ENCODE assay signal across 14 cellular contexts in genomic region chr18:55272510-55273243, GRCh38.
DNase-seq lines count a peak whose midpoint lies in the region; ATAC-seq and TF ChIP-seq lines count a peak whose summit lies in the region.
"Had no signal": no experiment of that assay in that cellular context is flagged by ENCODE, and none has a peak within 500 bp of the region (broad histone marks: within the 10 kb centered on the region; RNA-seq: fewer than 3 reads in every experiment).

No MANE protein-coding gene starts in this region.

- DNase-seq in GM04503 (ENCODE audit: low read depth): peak; percentile 74
- DNase-seq in mammary epithelial cell: no peak
- peak; percentile 52 for DNase-seq in kidney tubule cell (ENCODE audit: low spot score)
- no peak for DNase-seq in PC-3
- DNase-seq in activated T-helper 2 cell treated with anti-CD3 and anti-CD28 coated beads, Interferon-gamma antibody, Interleukin-2, Interleukin-4, amounts not matched to agents 10 μg/mL and 5 μg/mL and 100 μg/mL, durations not matched to agents 14 hours and 24 hours and 36 hours (ENCODE audit: low spot score): no peak
- DNase-seq: CD8-positive, alpha-beta memory T cell; cortex of kidney; NCI-H2029 had no signal

- H3K79me2 ChIP-seq in mammary epithelial cell (ENCODE audit: insufficient read depth, low read length) (no peaks in the 10 kb centered on the region), PC-3 (ENCODE audit: low read length) (no peaks in the 10 kb centered on the region)

- TF ChIP-seq CTCF in mammary epithelial cell (conservative IDR thresholded peaks at IDR 0.05 in 1 of 2, IDR thresholded peaks at IDR 0.05 in 1 of 2; ENCODE audit: extremely low read depth in 1 of 2, insufficient read depth in 1 of 2, low read depth in 1 of 2, low read length in 2 of 2): no peak
- TF ChIP-seq CTCF in PC-3 (conservative IDR thresholded peaks at IDR 0.05; ENCODE audit: low read depth, low read length): no peak

- H2AFZ ChIP-seq in mammary epithelial cell (ENCODE audit: low read depth, low read length): peak overlapping the region; percentile 12
- no peak overlapping the region for H2AFZ ChIP-seq in PC-3 (ENCODE audit: low read length)

- H3K27me3 ChIP-seq in mammary epithelial cell (ENCODE audit: insufficient read depth, low read length): no peaks in the 10 kb centered on the region
- no peaks in the 10 kb centered on the region for H3K27me3 ChIP-seq in subcutaneous abdominal adipose tissue (ENCODE audit: control insufficient read depth in 5 of 5, insufficient read depth in 4 of 5, low read length in 5 of 5)
- H3K27me3 ChIP-seq in PC-3 (ENCODE audit: low read length): no peaks in the 10 kb centered on the region

- H3K9ac ChIP-seq in mammary epithelial cell (ENCODE audit: insufficient read depth, low read length) (no peak overlapping the region), subcutaneous abdominal adipose tissue (ENCODE audit: low read length in 5 of 5) (peak overlapping the region in 2 of 5 donors; percentile 5 to 36), PC-3 (ENCODE audit: low read length) (no peak overlapping the region)
- H3K9ac ChIP-seq: KMS-11 had no signal

- in situ Hi-C loops in mammary epithelial cell (cut with MboI; ENCODE audit: low sequenced_read_pairs in 2 of 2): no loop called here

- no peak for ATAC-seq in PC-3
- no peak for ATAC-seq in GM21737 (IDR thresholded peaks at IDR 0.05; ENCODE audit: unreplicated experiment)
- no peak for ATAC-seq in GM18867 (IDR thresholded peaks at IDR 0.05; ENCODE audit: unreplicated experiment)
- ATAC-seq: activated naive CD4-positive, alpha-beta T cell treated with anti-CD3 and anti-CD28 coated beads, Interleukin-2, amount 50 U/mL, for 72 hours had no signal

- POLR2A ChIA-PET in PC-3 (lab: Charles Lee; ENCODE audit: unreplicated experiment): interaction anchor here (0.6 kb wide), 1 partner anchor 265 kb away, joined by 3 read pairs; no protein-coding TSS in a partner anchor

- H3K27ac ChIP-seq in mammary epithelial cell (ENCODE audit: insufficient read depth, low read depth, low read length): no peak overlapping the region
- peak overlapping the region; percentile 38 for H3K27ac ChIP-seq in subcutaneous abdominal adipose tissue (ENCODE audit: low read depth, low read length)
- H3K27ac ChIP-seq in PC-3 (ENCODE audit: low read length): no peak overlapping the region
- H3K27ac ChIP-seq: KMS-11, SK-N-MC had no signal

- H3K36me3 ChIP-seq in mammary epithelial cell (ENCODE audit: insufficient read depth, low read length): peaks cover 3% of the 10 kb centered on the region
- H3K36me3 ChIP-seq in subcutaneous abdominal adipose tissue (ENCODE audit: control insufficient read depth in 5 of 5, insufficient read depth in 5 of 5, low read length in 5 of 5): peaks cover 31 to 55% (median 39%) of the 10 kb centered on the region in 5 donors
- no peaks in the 10 kb centered on the region for H3K36me3 ChIP-seq in PC-3 (ENCODE audit: low read depth, low read length)

- H3K4me1 ChIP-seq in mammary epithelial cell (ENCODE audit: insufficient read depth, low read length) (peaks cover 21% of the 10 kb centered on the region), subcutaneous abdominal adipose tissue (ENCODE audit: control insufficient read depth in 5 of 5, insufficient read depth in 5 of 5, low read length in 5 of 5) (peaks cover 0 to 29% (median 13%) of the 10 kb centered on the region in 5 donors), PC-3 (ENCODE audit: insufficient read depth, low read length) (peaks cover 14% of the 10 kb centered on the region)

- WGBS in mammary epithelial cell (ENCODE audit: low coverage, missing lambda C conversion rate): 10% methylated on average over 7 of the region's 7 CpGs

- H3K36me3 Mint-ChIP-seq in activated T-helper 2 cell treated with anti-CD3 and anti-CD28 coated beads, Interferon-gamma antibody, Interleukin-2, Interleukin-4, amounts not matched to agents 10 μg/mL and 5 μg/mL and 100 μg/mL, durations not matched to agents 14 hours and 24 hours and 36 hours (ENCODE audit: low read depth): peaks cover 19% of the 10 kb centered on the region
- H3K36me3 Mint-ChIP-seq: activated naive CD4-positive, alpha-beta T cell treated with anti-CD3 and anti-CD28 coated beads, Interleukin-2, amount 50 U/mL, for 72 hours; CD8-positive, alpha-beta memory T cell had no signal

- BruUV-seq in mammary epithelial cell (replicated peaks; lab: Mats Ljungman, UMichigan) (no TSS peak), PC-3 (replicated peaks; lab: Mats Ljungman, UMichigan) (no TSS peak)

- CTCF ChIA-PET in mammary epithelial cell (lab: Charles Lee; ENCODE audit: low non-redundant PET) (no interaction called here), PC-3 (lab: Charles Lee) (no interaction called here)

- H3K27me3 Mint-ChIP-seq in activated T-helper 2 cell treated with anti-CD3 and anti-CD28 coated beads, Interferon-gamma antibody, Interleukin-2, Interleukin-4, amounts not matched to agents 10 μg/mL and 5 μg/mL and 100 μg/mL, durations not matched to agents 14 hours and 24 hours and 36 hours (ENCODE audit: low read depth): no peaks in the 10 kb centered on the region

- H3K4me3 Mint-ChIP-seq in activated T-helper 2 cell treated with anti-CD3 and anti-CD28 coated beads, Interferon-gamma antibody, Interleukin-2, Interleukin-4, amounts not matched to agents 10 μg/mL and 5 μg/mL and 100 μg/mL, durations not matched to agents 14 hours and 24 hours and 36 hours (ENCODE audit: low read depth): no peak overlapping the region
- H3K4me3 Mint-ChIP-seq: CD8-positive, alpha-beta memory T cell had no signal

- H4K20me1 ChIP-seq in mammary epithelial cell (ENCODE audit: insufficient read depth, low read length): no peaks in the 10 kb centered on the region
- H4K20me1 ChIP-seq in PC-3 (ENCODE audit: low read length): no peaks in the 10 kb centered on the region

- H3K9me3 ChIP-seq in mammary epithelial cell (replicated peaks; ENCODE audit: insufficient read depth, low read length): no peaks in the 10 kb centered on the region
- H3K9me3 ChIP-seq in subcutaneous abdominal adipose tissue (ENCODE audit: control insufficient read depth in 5 of 5, low read length in 5 of 5): no peaks in the 10 kb centered on the region
- H3K9me3 ChIP-seq in PC-3 (ENCODE audit: low read length): no peaks in the 10 kb centered on the region

- intact Hi-C loops in mammary epithelial cell (cut with micrococcal nuclease): no loop called here
- intact Hi-C loops in PC-3 (cut with micrococcal nuclease): no loop called here
- intact Hi-C loops in activated T-helper 2 cell treated with anti-CD3 and anti-CD28 coated beads, Interferon-gamma antibody, Interleukin-2, Interleukin-4, amounts not matched to agents 10 μg/mL and 5 μg/mL and 100 μg/mL, durations not matched to agents 14 hours and 24 hours and 36 hours (cut with micrococcal nuclease): no loop called here

- peaks cover 22% of the 10 kb centered on the region for H3K4me1 Mint-ChIP-seq in activated T-helper 2 cell treated with anti-CD3 and anti-CD28 coated beads, Interferon-gamma antibody, Interleukin-2, Interleukin-4, amounts not matched to agents 10 μg/mL and 5 μg/mL and 100 μg/mL, durations not matched to agents 14 hours and 24 hours and 36 hours (ENCODE audit: low read depth)
- H3K4me1 Mint-ChIP-seq: CD8-positive, alpha-beta memory T cell had no signal

- H3K4me2 ChIP-seq in mammary epithelial cell (ENCODE audit: insufficient read depth, low read depth, low read length) (peak overlapping the region; percentile 24), PC-3 (ENCODE audit: low read length) (no peak overlapping the region)
- H3K4me2 ChIP-seq: KMS-11 had no signal

- H3K27ac Mint-ChIP-seq in activated T-helper 2 cell treated with anti-CD3 and anti-CD28 coated beads, Interferon-gamma antibody, Interleukin-2, Interleukin-4, amounts not matched to agents 10 μg/mL and 5 μg/mL and 100 μg/mL, durations not matched to agents 14 hours and 24 hours and 36 hours: no peak overlapping the region
- H3K27ac Mint-ChIP-seq: activated naive CD4-positive, alpha-beta T cell treated with anti-CD3 and anti-CD28 coated beads, Interleukin-2, amount 50 U/mL, for 72 hours; CD8-positive, alpha-beta memory T cell had no signal

- no peaks in the 10 kb centered on the region for H3K9me3 Mint-ChIP-seq in activated T-helper 2 cell treated with anti-CD3 and anti-CD28 coated beads, Interferon-gamma antibody, Interleukin-2, Interleukin-4, amounts not matched to agents 10 μg/mL and 5 μg/mL and 100 μg/mL, durations not matched to agents 14 hours and 24 hours and 36 hours
- H3K9me3 Mint-ChIP-seq: activated naive CD4-positive, alpha-beta T cell treated with anti-CD3 and anti-CD28 coated beads, Interleukin-2, amount 50 U/mL, for 72 hours had no signal

- dilution Hi-C loops in mammary epithelial cell (cut with HindIII; ENCODE audit: low sequenced_read_pairs): no loop called here

- no peaks in the 10 kb centered on the region for H3F3A ChIP-seq in PC-3 (ENCODE audit: low read length, unreplicated experiment)

- H3K4me3 ChIP-seq in mammary epithelial cell (replicated peaks in 1 of 3; ENCODE audit: insufficient read depth in 1 of 3, low read depth in 2 of 3, low read length in 3 of 3): no peak overlapping the region
- H3K4me3 ChIP-seq in subcutaneous abdominal adipose tissue (ENCODE audit: low read depth in 1 of 5, low read length in 5 of 5): no peak overlapping the region
- H3K4me3 ChIP-seq in PC-3 (ENCODE audit: low read length): no peak overlapping the region
- H3K4me3 ChIP-seq: SK-N-MC had no signal

- no peaks in the 10 kb centered on the region for H3K9me2 ChIP-seq in PC-3 (replicated peaks; ENCODE audit: low read length)

Comparison
In these comparisons a context has a peak if more than half of its experiments do, and no peak if none do; other contexts are left out.
1. DNase-seq: peak in GM04503 (single experiment) and kidney tubule cell (single experiment); none in mammary epithelial cell (single experiment), PC-3 (single experiment) and activated T-helper 2 cell treated with anti-CD3 and anti-CD28 coated beads, Interferon-gamma antibody, Interleukin-2, Interleukin-4, amounts not matched to agents 10 μg/mL and 5 μg/mL and 100 μg/mL, durations not matched to agents 14 hours and 24 hours and 36 hours (single experiment).